9 cellular contexts compared by ENCODE assay signal in the genomic region with DNA sequence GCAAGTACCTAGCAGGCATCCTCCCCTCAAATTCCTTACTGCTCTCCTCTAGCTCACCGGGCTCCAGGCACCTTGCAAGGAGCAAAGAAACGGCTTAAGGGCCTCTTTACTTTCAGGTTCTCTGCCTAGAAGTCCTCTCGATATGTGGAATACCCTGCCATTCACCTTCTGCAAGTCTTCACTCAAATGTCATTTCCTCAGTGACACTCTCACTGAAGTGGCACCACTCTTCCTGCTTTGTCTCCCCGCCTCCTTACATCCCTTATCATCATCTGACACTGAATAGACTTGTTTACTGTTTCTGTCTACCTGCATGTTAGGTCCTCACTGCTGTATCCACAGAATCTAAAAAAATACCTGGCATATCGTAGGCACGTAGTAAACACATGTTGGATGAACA. TPM values are rescaled to one million over a fixed set of nuclear protein-coding genes. Genes with fewer than 3 reads are reported as not detected.
DNase-seq lines count a peak whose midpoint lies in the region; ATAC-seq, FAIRE-seq and TF ChIP-seq lines count a peak whose summit lies in the region.
"Had no signal": no experiment of that assay in that cellular context is flagged by ENCODE, and none has a peak within 500 bp of the region (broad histone marks: within the 10 kb centered on the region; RNA-seq: fewer than 3 reads in every experiment).

No MANE protein-coding gene starts in this region.

- peaks cover 6% of the 10 kb centered on the region for H3K79me1 ChIP-seq in mesendoderm (ENCODE audit: low read length)

- H2BK120ac ChIP-seq in mesendoderm (ENCODE audit: low read depth, low read length) = no peak overlapping the region

- CTCF ChIA-PET in K562 (lab: Yijun Ruan, JAX; ENCODE audit: low intra/inter-chr PET ratio) = no interaction called here

- peaks cover 0 to 68% (median 17%) of the 10 kb centered on the region in 9 donors for H3K36me3 ChIP-seq in heart right ventricle
- H3K36me3 ChIP-seq in K562 (ENCODE audit: control insufficient read depth, insufficient read depth, low read length) = peaks cover 71% of the 10 kb centered on the region
- no peaks in the 10 kb centered on the region for H3K36me3 ChIP-seq in mesendoderm (ENCODE audit: control insufficient read depth, insufficient read depth, low read length)
- peaks cover 0 to 28% of the 10 kb centered on the region in 2 donors for H3K36me3 ChIP-seq in vagina

- no peak for DNase-seq in heart right ventricle
- no peak for DNase-seq in cardiac septum (ENCODE audit: low spot score)
- peak in 1 of 4 experiments; percentile 29 for DNase-seq in K562 (ENCODE audit: extremely low read depth in 1 of 4, low spot score in 3 of 4)
- no peak for DNase-seq in mesendoderm
- no peak for DNase-seq in vagina (ENCODE audit: extremely low spot score in 2 of 2)
- no peak for DNase-seq in NCI-H1417 (lab: John Stamatoyannopoulos, UW)
- no peak for DNase-seq in NCI-H69 (lab: John Stamatoyannopoulos, UW)
- DNase-seq: foreskin keratinocyte had no signal

- H4K5ac ChIP-seq in mesendoderm (ENCODE audit: low read length) = no peak overlapping the region

- H2BK15ac ChIP-seq in mesendoderm (replicated peaks; ENCODE audit: low read depth) = no peak overlapping the region

- H2AFZ ChIP-seq in K562 (ENCODE audit: low read depth, low read length) = peak overlapping the region; percentile 83; the same call in 1 of the 2 replicates

- TF ChIP-seq EP300 in K562 (IDR thresholded peaks at IDR 0.05; ENCODE audit: low read length) = no peak

- 28 to 36% methylated on average over 6 of the region's 6 CpGs for WGBS in heart right ventricle, 2 donors
- 6% methylated on average over 6 of the region's 6 CpGs for WGBS in K562 (ENCODE audit: insufficient coverage, low coverage, missing lambda C conversion rate)
- WGBS in mesendoderm (ENCODE audit: extremely low coverage, insufficient coverage, low lambda C conversion rate) = no CpG with 5 or more reads among the region's 6 CpGs

- H3K4me1 ChIP-seq in heart right ventricle (peaks cover 12 to 45% (median 34%) of the 10 kb centered on the region in 9 donors), K562 (replicated peaks in 1 of 2; ENCODE audit: control insufficient read depth in 2 of 2, insufficient read depth in 2 of 2, low read length in 2 of 2) (peaks cover 14 to 28% of the 10 kb centered on the region in 2 experiments; a peak in 4 of 5 replicates), mesendoderm (ENCODE audit: control insufficient read depth, low read depth, low read length) (no peaks in the 10 kb centered on the region), vagina (peaks cover 34% of the 10 kb centered on the region)
- H3K4me1 ChIP-seq: foreskin keratinocyte had no signal

- TF ChIP-seq RAD21 in K562 (CRISPR knock-in tag; conservative IDR thresholded peaks at IDR 0.05 in 1 of 2, IDR thresholded peaks at IDR 0.05 in 1 of 2) = no peak

- no peaks in the 10 kb centered on the region for H3K9me1 ChIP-seq in K562 (ENCODE audit: control insufficient read depth, insufficient read depth, low read length)

- H3K4me3 ChIP-seq in heart right ventricle (peak overlapping the region; percentile 68 to 98 (median 91)), K562 (peak overlapping the region; percentile 81), mesendoderm (ENCODE audit: low read length) (peak overlapping the region; percentile 97), vagina (peak overlapping the region; percentile 71 to 81)

- no peak overlapping the region for H4K8ac ChIP-seq in mesendoderm (ENCODE audit: low read depth, low read length)

- H3K23ac ChIP-seq in mesendoderm (ENCODE audit: low read length) = no peak overlapping the region

- H3K18ac ChIP-seq in mesendoderm (ENCODE audit: low read length) = no peak overlapping the region

- H3K27ac ChIP-seq in heart right ventricle (peak overlapping the region in 5 of 10 donors; percentile 52 to 90 (median 88)), K562 (ENCODE audit: extremely low read depth, low read depth, low read length) (peak overlapping the region; percentile 79), mesendoderm (ENCODE audit: low read depth, low read length) (no peak overlapping the region), vagina (no peak overlapping the region)

- no peak for TF ChIP-seq CTCF in heart right ventricle (IDR thresholded peaks at IDR 0.05)
- no peak for TF ChIP-seq CTCF in K562 (IDR thresholded peaks at IDR 0.05 in 2 of 3, conservative IDR thresholded peaks at IDR 0.05 in 1 of 3; ENCODE audit: insufficient read depth in 2 of 3, low read depth in 1 of 3, low read length in 3 of 3)
- no peak for TF ChIP-seq CTCF in vagina (IDR thresholded peaks at IDR 0.05)

- intact Hi-C loops in heart right ventricle (cut with DNase I) (loop anchor here in 7 of 10 donors (2.0 to 5.0 kb wide), 3 partner anchors 21 to 47 kb away; a partner anchor contains a TSS), cardiac septum (cut with DNase I) (loop anchor here (5.0 kb wide), 1 partner anchor 62 kb away; a partner anchor contains a TSS), K562 (cut with micrococcal nuclease) (no loop called here), vagina (cut with DNase I) (loop anchor here (5.0 kb wide), 2 partner anchors 47 to 312 kb away; a partner anchor contains a TSS)

- no peaks in the 10 kb centered on the region for H3K9me3 ChIP-seq in heart right ventricle
- H3K9me3 ChIP-seq in K562 (replicated peaks; ENCODE audit: control insufficient read depth, insufficient read depth, low read depth, low read length) = no peaks in the 10 kb centered on the region
- no peaks in the 10 kb centered on the region for H3K9me3 ChIP-seq in vagina

- no peaks in the 10 kb centered on the region for H3K27me3 ChIP-seq in heart right ventricle
- no peaks in the 10 kb centered on the region for H3K27me3 ChIP-seq in K562 (ENCODE audit: control insufficient read depth in 2 of 2, insufficient read depth in 2 of 2, low read length in 2 of 2)
- H3K27me3 ChIP-seq in mesendoderm (ENCODE audit: insufficient read depth, low read length, poor library complexity) = no peaks in the 10 kb centered on the region
- no peaks in the 10 kb centered on the region for H3K27me3 ChIP-seq in vagina
- H3K27me3 ChIP-seq: foreskin keratinocyte had no signal

- no peak overlapping the region for H2BK5ac ChIP-seq in mesendoderm (ENCODE audit: low read length)

- in situ Hi-C loops in K562 (cut with MboI) = loop anchor here (10.0 kb wide), 1 partner anchor 315 kb away; a partner anchor contains a TSS

- POLR2A ChIA-PET in K562 (lab: Yijun Ruan, JAX) = interaction anchor here (1.9 to 2.3 kb wide), 2 partner anchors 9 to 11 kb away, joined by 4 to 9 read pairs; no protein-coding TSS in a partner anchor

- peak; percentile 6 for FAIRE-seq in K562 (lab: Jason Lieb, UNC)

- H3K79me2 ChIP-seq in K562 (ENCODE audit: control insufficient read depth, insufficient read depth, low read length) (peaks cover 70% of the 10 kb centered on the region), mesendoderm (ENCODE audit: control insufficient read depth, insufficient read depth, low read length) (peaks cover 16% of the 10 kb centered on the region)

- H4K20me1 ChIP-seq in K562 (replicated peaks; ENCODE audit: control insufficient read depth, insufficient read depth, low read length) = no peaks in the 10 kb centered on the region

- TF ChIP-seq POLR2A in K562 (conservative IDR thresholded peaks at IDR 0.05) = no peak
- TF ChIP-seq POLR2A in vagina (IDR thresholded peaks at IDR 0.05) = no peak

- H3K4me2 ChIP-seq in K562 (ENCODE audit: insufficient read depth, low read length) (peak overlapping the region; percentile 94), mesendoderm (ENCODE audit: low read length) (peak overlapping the region; percentile 18)

- H2AK5ac ChIP-seq in mesendoderm (ENCODE audit: low read length) = no peak overlapping the region

- peak overlapping the region; percentile 97 for H3K56ac ChIP-seq in mesendoderm (ENCODE audit: low read length)

- no TSS peak for BruUV-seq in K562 (replicated peaks; lab: Mats Ljungman, UMichigan)

- H3K9ac ChIP-seq in K562 (ENCODE audit: insufficient read depth in 1 of 2, low read depth in 2 of 2, low read length in 2 of 2) = peak overlapping the region; percentile 78 to 94
- peak overlapping the region; percentile 96 for H3K9ac ChIP-seq in mesendoderm (ENCODE audit: low read length)

- ATAC-seq in heart right ventricle (no peak), K562 (no peak), GM18498 (IDR thresholded peaks at IDR 0.05; ENCODE audit: unreplicated experiment) (no peak)

- H3K4ac ChIP-seq in mesendoderm (ENCODE audit: low read depth, low read length) = no peak overlapping the region

RNA-seq across cellular contexts. Expression of a gene that starts 0.9 kb away (rescaled TPM):
- total RNA-seq in heart right ventricle (10 to 100 TPM in 9 of 10 donors, 1 to 10 TPM in 1; 9.9 to 14.4 (median 12.8) TPM), cardiac septum (14.5 TPM), K562 (2014; rRNA removed) (16.5 and 18.7 TPM in 2 replicates), K562 (2014; rRNA removed; fragmentation: Illumina TruSeq; extraction: Trizol) (17.6 and 17.8 TPM in 2 replicates), K562 (2015; rRNA removed; fragmentation: Illumina TruSeq; extraction: Trizol) (21.1 and 23.6 TPM in 2 replicates), K562 (2021) (22.1 and 24.3 TPM in 2 replicates), vagina (15.5 TPM)
- polyA plus RNA-seq in heart right ventricle (1 to 10 TPM; 7.3 to 9.6 TPM), K562 (2011; rRNA removed) (14.0 and 17.2 TPM in 2 replicates), K562 (2014; fragmentation: Illumina TruSeq; extraction: Trizol) (16.6 and 18.7 TPM in 2 replicates), K562 (2014; fragmentation: Nextera tagmentation; extraction: Ambion mirVana) (1 to 10 TPM; 2.7 to 4.5 TPM), K562 (2014; rRNA removed) (15.5 and 25.3 TPM in 2 replicates)
- total RNA-seq in K562 (2011; cell fraction: chromatin; rRNA removed; ENCODE audit: low replicate concordance) = 26.2 and 38.5 TPM in 2 replicates
- 20.0 and 22.3 TPM in 2 replicates for total RNA-seq in K562 (2011; cell fraction: nucleolus; rRNA removed)
- 30.6 and 38.6 TPM in 2 replicates for total RNA-seq in K562 (2011; cell fraction: nucleoplasm; rRNA removed)
- polyA plus RNA-seq in K562 (2011; cell fraction: cytosol; rRNA removed) = 7.5 and 8.8 TPM in 2 replicates
- 27.5 and 29.9 TPM in 2 replicates for polyA plus RNA-seq in K562 (2011; cell fraction: nucleus; rRNA removed)
- 11.1 and 12.5 TPM in 2 replicates for polyA plus RNA-seq in K562 (2012)
- 16.2 and 16.7 TPM in 2 replicates for polyA minus RNA-seq in K562 (2011; rRNA and poly(A)+ RNA removed)
- 4.7 and 6.0 TPM in 2 replicates for polyA minus RNA-seq in K562 (2011; cell fraction: cytosol; rRNA and poly(A)+ RNA removed)
- 12.8 and 18.1 TPM in 2 replicates for polyA minus RNA-seq in K562 (2011; cell fraction: nucleus; rRNA and poly(A)+ RNA removed)
- polyA plus RNA-seq in mesendoderm (2013, experiment 1 of 2) = 9.4 TPM
- 8.9 TPM for polyA plus RNA-seq in mesendoderm (2013, experiment 2 of 2)

RNA-seq across cellular contexts. Expression of a gene that starts 1.0 kb away (rescaled TPM):
- total RNA-seq in heart right ventricle (10 to 100 TPM; 22.0 to 39.2 (median 30.7) TPM), cardiac septum (24.2 TPM), K562 (2014; rRNA removed) (78.3 and 90.2 TPM in 2 replicates), K562 (2014; rRNA removed; fragmentation: Illumina TruSeq; extraction: Trizol) (48.0 and 56.7 TPM in 2 replicates), K562 (2015; rRNA removed; fragmentation: Illumina TruSeq; extraction: Trizol) (69.7 and 73.1 TPM in 2 replicates), K562 (2021) (78.6 and 79.4 TPM in 2 replicates), vagina (47.9 TPM)
- polyA plus RNA-seq in heart right ventricle (10 to 100 TPM; 18.1 to 57.8 TPM), K562 (2011; rRNA removed) (69.9 and 74.1 TPM in 2 replicates), K562 (2014; fragmentation: Illumina TruSeq; extraction: Trizol) (66.6 and 85.9 TPM in 2 replicates), K562 (2014; fragmentation: Nextera tagmentation; extraction: Ambion mirVana) (10 to 100 TPM in 1 of 2 experiments, 1 to 10 TPM in 1; 6.4 to 12.6 TPM), K562 (2014; rRNA removed) (83.7 and 88.8 TPM in 2 replicates)
- 222 and 419 TPM in 2 replicates for total RNA-seq in K562 (2011; cell fraction: chromatin; rRNA removed; ENCODE audit: low replicate concordance)
- 230 and 239 TPM in 2 replicates for total RNA-seq in K562 (2011; cell fraction: nucleolus; rRNA removed)
- 180 and 199 TPM in 2 replicates for total RNA-seq in K562 (2011; cell fraction: nucleoplasm; rRNA removed)
- polyA plus RNA-seq in K562 (2011; cell fraction: cytosol; rRNA removed) = 63.9 and 89.3 TPM in 2 replicates
- polyA plus RNA-seq in K562 (2011; cell fraction: nucleus; rRNA removed) = 335 and 470 TPM in 2 replicates
- polyA plus RNA-seq in K562 (2012) = 59.7 and 71.7 TPM in 2 replicates
- polyA minus RNA-seq in K562 (2011; rRNA and poly(A)+ RNA removed) = 70.0 and 109 TPM in 2 replicates
- polyA minus RNA-seq in K562 (2011; cell fraction: cytosol; rRNA and poly(A)+ RNA removed) = 49.6 and 60.8 TPM in 2 replicates
- polyA minus RNA-seq in K562 (2011; cell fraction: nucleus; rRNA and poly(A)+ RNA removed) = 92.9 and 103 TPM in 2 replicates
- 35.9 TPM for polyA plus RNA-seq in mesendoderm (2013, experiment 1 of 2)
- 35.7 TPM for polyA plus RNA-seq in mesendoderm (2013, experiment 2 of 2)

RNA-seq across cellular contexts. Expression of a gene that starts 45.5 kb away (rescaled TPM):
- total RNA-seq in heart right ventricle (10 to 100 TPM; 28.4 to 59.2 (median 42.4) TPM), cardiac septum (42.4 TPM), K562 (2014; rRNA removed) (18.8 and 26.2 TPM in 2 replicates), K562 (2014; rRNA removed; fragmentation: Illumina TruSeq; extraction: Trizol) (29.8 and 33.6 TPM in 2 replicates), K562 (2015; rRNA removed; fragmentation: Illumina TruSeq; extraction: Trizol) (27.7 and 28.7 TPM in 2 replicates), K562 (2021) (58.0 and 59.8 TPM in 2 replicates), vagina (35.1 TPM)
- polyA plus RNA-seq in heart right ventricle (10 to 100 TPM; 22.6 to 85.6 TPM), K562 (2011; rRNA removed) (55.7 and 60.1 TPM in 2 replicates), K562 (2014; fragmentation: Illumina TruSeq; extraction: Trizol) (51.9 and 53.3 TPM in 2 replicates), K562 (2014; fragmentation: Nextera tagmentation; extraction: Ambion mirVana) (10 to 100 TPM; 12.6 to 12.8 TPM), K562 (2014; rRNA removed) (38.6 and 44.6 TPM in 2 replicates)
- total RNA-seq in K562 (2011; cell fraction: chromatin; rRNA removed; ENCODE audit: low replicate concordance) = 281 and 367 TPM in 2 replicates
- total RNA-seq in K562 (2011; cell fraction: nucleolus; rRNA removed) = 181 and 198 TPM in 2 replicates
- total RNA-seq in K562 (2011; cell fraction: nucleoplasm; rRNA removed) = 210 and 290 TPM in 2 replicates
- polyA plus RNA-seq in K562 (2011; cell fraction: cytosol; rRNA removed) = 63.4 and 107 TPM in 2 replicates
- 196 and 243 TPM in 2 replicates for polyA plus RNA-seq in K562 (2011; cell fraction: nucleus; rRNA removed)
- 24.5 and 25.3 TPM in 2 replicates for polyA plus RNA-seq in K562 (2012)
- 73.8 and 89.0 TPM in 2 replicates for polyA minus RNA-seq in K562 (2011; rRNA and poly(A)+ RNA removed)
- polyA minus RNA-seq in K562 (2011; cell fraction: cytosol; rRNA and poly(A)+ RNA removed) = 29.8 and 51.2 TPM in 2 replicates
- polyA minus RNA-seq in K562 (2011; cell fraction: nucleus; rRNA and poly(A)+ RNA removed) = 43.2 and 62.4 TPM in 2 replicates
- polyA plus RNA-seq in mesendoderm (2013, experiment 1 of 2) = 23.3 TPM
- polyA plus RNA-seq in mesendoderm (2013, experiment 2 of 2) = 22.1 TPM
